Comparison of ENCODE assay signal across 26 cellular contexts in genomic region chr9:107805198-107805597, GRCh38.
"Had no signal": no experiment of that assay in that cellular context is flagged by ENCODE, and none has a peak within 500 bp of the region (broad histone marks: within the 10 kb centered on the region; RNA-seq: fewer than 3 reads in every experiment).

No MANE protein-coding gene starts in this region.

- H3K27me3 Mint-ChIP-seq: stimulated activated memory B cell treated with anti-CD40 and anti-IgM and Interleukin-4, amounts not matched to agents 10 μg/mL and 1 μg/mL and 100 μg/mL, for 72 hours had no signal

- H3K4me1 ChIP-seq: pancreas, spleen, testis, tibial artery had no signal

- DNase-seq: dorsolateral prefrontal cortex; effector CD4-positive, alpha-beta T cell; foreskin keratinocyte; heart left ventricle; kidney; left cardiac atrium; left lung; mammary epithelial cell; mesendoderm; natural killer cell; occipital lobe; pancreas; spleen; stimulated activated CD4-positive, alpha-beta T cell treated with anti-CD3 and anti-CD28 coated beads, Interleukin-4, amount 100 ng/mL, for 4 hours; stimulated activated naive CD8-positive, alpha-beta T cell treated with anti-CD3 and anti-CD28 coated beads, Interleukin-15, Interleukin-2, amounts not matched to agents 100 U/mL and 50 U/mL, for 24 hours; substantia nigra; testis; tibial artery had no signal

- H3K27me3 ChIP-seq: foreskin keratinocyte, gastroesophageal sphincter, hepatocyte, pancreas, spleen, testis, tibial artery had no signal

- H3K9me3 ChIP-seq: gastroesophageal sphincter, heart left ventricle, left lung, pancreas, spleen, testis, tibial artery had no signal

- H3K4me1 Mint-ChIP-seq: natural killer cell; stimulated activated memory B cell treated with anti-CD40 and anti-IgM and Interleukin-4, amounts not matched to agents 10 μg/mL and 1 μg/mL and 100 μg/mL, for 72 hours had no signal

- H3K36me3 Mint-ChIP-seq: natural killer cell; stimulated activated memory B cell treated with anti-CD40 and anti-IgM and Interleukin-4, amounts not matched to agents 10 μg/mL and 1 μg/mL and 100 μg/mL, for 72 hours; type B pancreatic cell had no signal

- H3K27ac Mint-ChIP-seq: natural killer cell; stimulated activated memory B cell treated with anti-CD40 and anti-IgM and Interleukin-4, amounts not matched to agents 10 μg/mL and 1 μg/mL and 100 μg/mL, for 72 hours; type B pancreatic cell had no signal

- H3K9me3 Mint-ChIP-seq: type B pancreatic cell had no signal

- H3K4me3 ChIP-seq: dorsolateral prefrontal cortex, gastroesophageal sphincter, heart left ventricle, hepatocyte, left lung, pancreas, spleen, testis, tibial artery had no signal

- ATAC-seq: esophagus mucosa; foreskin keratinocyte; gastroesophageal sphincter; heart left ventricle; left lung; natural killer cell; pancreas; sciatic nerve; stimulated activated memory B cell treated with anti-CD40 and anti-IgM and Interleukin-4, amounts not matched to agents 10 μg/mL and 1 μg/mL and 100 μg/mL, for 72 hours; stimulated activated naive CD8-positive, alpha-beta T cell treated with anti-CD3 and anti-CD28 coated beads, Interleukin-15, Interleukin-2, amounts not matched to agents 100 U/mL and 50 U/mL, for 24 hours had no signal

- H3K27ac ChIP-seq: dorsolateral prefrontal cortex, epithelial cell of prostate, foreskin keratinocyte, gastroesophageal sphincter, heart left ventricle, hepatocyte, left lung, pancreas, spleen, testis, tibial artery had no signal

- H3K4me3 Mint-ChIP-seq: natural killer cell; stimulated activated memory B cell treated with anti-CD40 and anti-IgM and Interleukin-4, amounts not matched to agents 10 μg/mL and 1 μg/mL and 100 μg/mL, for 72 hours; type B pancreatic cell had no signal

- FAIRE-seq: colon, kidney, pancreas had no signal
